ENCODE assay signal across 29 cellular contexts in genomic region chr11:131481317-131481716, GRCh38.
DNase-seq lines count a peak whose midpoint lies in the region; ATAC-seq and TF ChIP-seq lines count a peak whose summit lies in the region.
"Had no signal": no experiment of that assay in that cellular context is flagged by ENCODE, and none has a peak within 500 bp of the region (broad histone marks: within the 10 kb centered on the region; RNA-seq: fewer than 3 reads in every experiment).

No MANE protein-coding gene starts in this region.

- DNase-seq in AG10803 (ENCODE audit: low read depth) (peak; percentile 3), NOMO-1 (lab: John Stamatoyannopoulos, UW; ENCODE audit: unreplicated experiment in 2 of 2) (peak; percentile 7 to 11), fibroblast of peridontal ligament (ENCODE audit: extremely low read depth) (peak; percentile 6), psoas muscle (no peak), NCI-H128 (lab: John Stamatoyannopoulos, UW; ENCODE audit: unreplicated experiment) (no peak), HuH-7.5 (ENCODE audit: low spot score) (no peak)
- DNase-seq: activated CD4-positive, CD25-positive, alpha-beta regulatory T cell; activated CD8-positive, alpha-beta memory T cell treated with anti-CD3 and anti-CD28 coated beads, Interleukin-2, amount 10 ng/mL, durations not matched to agents 7 days and 5 days; activated gamma-delta T cell treated with Interleukin-2 at 50 U/mL for 16 hours; activated T-cell treated with anti-CD3 and anti-CD28 coated beads, Interleukin-2, amount 50 U/mL, for 48 hours; CD4-positive, alpha-beta memory T cell; cerebellar nuclear complex; foreskin fibroblast; kidney glomerular epithelial cell; mammary epithelial cell; MG63; NCI-H1436 treated with DMSO at 0.1 percent for 48 hours; NCI-H2107; NCI-H446 treated with DMSO at 0.1 percent for 48 hours; ovary; PC-3; right cardiac atrium; SK-N-SH; stimulated activated CD4-positive, alpha-beta T cell treated with anti-CD3 and anti-CD28 coated beads, Interleukin-4, amount 100 ng/mL, for 24 hours; thyroid gland had no signal

- WGBS in psoas muscle, 3 donors, result 39 to 56% (median 47%) methylated on average over 2 of the region's 2 CpGs

- H3K27me3 ChIP-seq in psoas muscle (ENCODE audit: insufficient read depth in 3 of 3, low read length in 2 of 3), result no peaks in the 10 kb centered on the region
- H3K27me3 ChIP-seq: MG63, ovary, thyroid gland had no signal

- H3K4me3 ChIP-seq in AG10803 (ENCODE audit: low read length) (no peak overlapping the region), psoas muscle (no peak overlapping the region)
- H3K4me3 ChIP-seq: MG63, ovary, thyroid gland had no signal

- no peaks in the 10 kb centered on the region for H3K36me3 ChIP-seq in psoas muscle (ENCODE audit: insufficient read depth in 1 of 2, low read depth in 1 of 2)
- H3K36me3 ChIP-seq: MG63, ovary, thyroid gland had no signal

- intact Hi-C loops in psoas muscle (cut with DNase I), result no loop called here

- no peak for TF ChIP-seq CTCF in AG10803 (conservative IDR thresholded peaks at IDR 0.05; ENCODE audit: low read length)
- TF ChIP-seq CTCF in psoas muscle (IDR thresholded peaks at IDR 0.05), result no peak

- ATAC-seq in psoas muscle (peak; percentile 40 to 59 (median 50)), GM19328 (IDR thresholded peaks at IDR 0.05; ENCODE audit: unreplicated experiment) (no peak), GM18517 (IDR thresholded peaks at IDR 0.05; ENCODE audit: unreplicated experiment) (no peak)
- ATAC-seq: activated CD8-positive, alpha-beta memory T cell treated with anti-CD3 and anti-CD28 coated beads, Interleukin-2, amount 10 ng/mL, durations not matched to agents 7 days and 5 days; esophagus mucosa; PC-3 had no signal

- H3K27ac ChIP-seq in psoas muscle, result no peak overlapping the region
- H3K27ac ChIP-seq: KMS-11, ovary, thyroid gland had no signal

- no peaks in the 10 kb centered on the region for H3K9me3 ChIP-seq in psoas muscle
- H3K9me3 ChIP-seq: MG63, ovary, SK-N-SH, thyroid gland had no signal

- no peaks in the 10 kb centered on the region for H3K4me1 ChIP-seq in psoas muscle
- H3K4me1 ChIP-seq: thyroid gland had no signal

Comparison
In these comparisons a context has a peak if more than half of its experiments do, and no peak if none do; other contexts are left out.
1. DNase-seq: peak in AG10803 (single experiment), NOMO-1 (2 of 2) and fibroblast of peridontal ligament (single experiment); none in psoas muscle (0 of 2), NCI-H128 (single experiment) and HuH-7.5 (single experiment).
2. ATAC-seq: peak in psoas muscle (4 of 4); none in GM19328 (single experiment) and GM18517 (single experiment).